17 cellular contexts compared by ENCODE assay signal in genomic region chr4:2335729-2336101, GRCh38.
"Had no signal": no experiment of that assay in that cellular context is flagged by ENCODE, and none has a peak within 500 bp of the region (broad histone marks: within the 10 kb centered on the region; RNA-seq: fewer than 3 reads in every experiment).

No MANE protein-coding gene starts in this region.

- H3K4me1 ChIP-seq: left ventricle myocardium inferior had no signal

- ATAC-seq: activated CD8-positive, alpha-beta T cell treated with anti-CD3 and anti-CD28 coated beads for 36 hours; activated T-helper 17 cell treated with anti-CD3 and anti-CD28 coated beads, Interleukin-2, amount 50 U/mL, for 72 hours; naive thymus-derived CD8-positive, alpha-beta T cell had no signal

- H3K27ac ChIP-seq: left ventricle myocardium inferior, neutrophil, transverse colon had no signal

- H3K4me3 ChIP-seq: left ventricle myocardium inferior, transverse colon had no signal

- H3K4me3 Mint-ChIP-seq: activated CD8-positive, alpha-beta T cell treated with anti-CD3 and anti-CD28 coated beads for 36 hours; activated naive CD4-positive, alpha-beta T cell treated with anti-CD3 and anti-CD28 coated beads for 36 hours; activated T-helper 17 cell treated with anti-CD3 and anti-CD28 coated beads, Interleukin-2, amount 50 U/mL, for 72 hours; naive thymus-derived CD8-positive, alpha-beta T cell had no signal

- H3K9me3 Mint-ChIP-seq: activated CD8-positive, alpha-beta T cell treated with anti-CD3 and anti-CD28 coated beads for 36 hours; activated naive CD4-positive, alpha-beta T cell treated with anti-CD3 and anti-CD28 coated beads for 36 hours; activated T-helper 17 cell treated with anti-CD3 and anti-CD28 coated beads, Interleukin-2, amount 50 U/mL, for 72 hours; memory B cell; naive thymus-derived CD8-positive, alpha-beta T cell had no signal

- H3K36me3 ChIP-seq: left ventricle myocardium inferior, neutrophil, transverse colon had no signal

- H3K27me3 Mint-ChIP-seq: activated CD8-positive, alpha-beta T cell treated with anti-CD3 and anti-CD28 coated beads for 36 hours; activated T-helper 17 cell treated with anti-CD3 and anti-CD28 coated beads, Interleukin-2, amount 50 U/mL, for 72 hours; naive thymus-derived CD8-positive, alpha-beta T cell had no signal

- H3K27ac Mint-ChIP-seq: activated CD8-positive, alpha-beta T cell treated with anti-CD3 and anti-CD28 coated beads for 36 hours; activated naive CD4-positive, alpha-beta T cell treated with anti-CD3 and anti-CD28 coated beads for 36 hours; activated T-helper 17 cell treated with anti-CD3 and anti-CD28 coated beads, Interleukin-2, amount 50 U/mL, for 72 hours had no signal

- H3K27me3 ChIP-seq: transverse colon had no signal

- DNase-seq: activated CD8-positive, alpha-beta T cell treated with anti-CD3 and anti-CD28 coated beads for 36 hours; activated naive CD4-positive, alpha-beta T cell treated with anti-CD3 and anti-CD28 coated beads for 36 hours; foreskin fibroblast; glutamatergic neuron; hypothalamus; left ventricle myocardium inferior; naive thymus-derived CD8-positive, alpha-beta T cell; retina; stimulated activated CD4-positive, alpha-beta T cell treated with anti-CD3 and anti-CD28 coated beads, Interleukin-15, amount 100 ng/mL, for 24 hours; stimulated activated CD4-positive, alpha-beta T cell treated with anti-CD3 and anti-CD28 coated beads, Interleukin-4, amount 100 ng/mL, for 1 hour; stimulated activated naive CD4-positive, alpha-beta T cell treated with Interleukin-2 at 50 U/mL for 16 hours; SW 1271; T-helper 9 cell; transverse colon had no signal

- H3K9me3 ChIP-seq: left ventricle myocardium inferior, neutrophil, transverse colon had no signal
